2 cellular contexts compared by ENCODE assay signal in genomic region chr19:45305007-45305406, GRCh38.
TF ChIP-seq lines count a peak whose summit lies in the region.

No MANE protein-coding gene starts in this region.

TF ChIP-seq in HEK293, 187 proteins besides CTCF, POLR2A, EP300 and RAD21:
- TF ChIP-seq ZNF660 (tag by site-specific recombination; IDR thresholded peaks at IDR 0.05), result no peak
- peak; percentile 40; the same call in 1 of the 2 replicates for TF ChIP-seq SCRT2 (tag by site-specific recombination; IDR thresholded peaks at IDR 0.05)

TF ChIP-seq in H1, 55 proteins besides CTCF, POLR2A, EP300 and RAD21:
- TF ChIP-seq SAP30 (IDR thresholded peaks at IDR 0.05; ENCODE audit: insufficient read depth, insufficient replicate concordance, low read length), result no peak
- no peak for TF ChIP-seq HDAC6 (IDR thresholded peaks at IDR 0.05; ENCODE audit: low read depth, low read length)
- no peak for TF ChIP-seq CREB1 (IDR thresholded peaks at IDR 0.05)
- no peak for TF ChIP-seq KDM5A (IDR thresholded peaks at IDR 0.05; ENCODE audit: low read length)
- no peak for TF ChIP-seq TAF1 (IDR thresholded peaks at IDR 0.05; ENCODE audit: low read depth, low read length)
- TF ChIP-seq TAF7 (optimal IDR thresholded peaks at IDR 0.05; ENCODE audit: borderline replicate concordance, low read depth, low read length), result no peak
- no peak for TF ChIP-seq TEAD4 (IDR thresholded peaks at IDR 0.05; ENCODE audit: low read depth, low read length)
- TF ChIP-seq POLR2AphosphoS5 (IDR thresholded peaks at IDR 0.05; ENCODE audit: low read depth, low read length), result 0 out of 2 replicates have a peak, but pooled peaks have one; percentile 35
- TF ChIP-seq RBBP5 (IDR thresholded peaks at IDR 0.05; ENCODE audit: borderline replicate concordance, low read depth, low read length), result no peak
